Comparison of ENCODE assay signal across 15 cellular contexts in the genomic region with DNA sequence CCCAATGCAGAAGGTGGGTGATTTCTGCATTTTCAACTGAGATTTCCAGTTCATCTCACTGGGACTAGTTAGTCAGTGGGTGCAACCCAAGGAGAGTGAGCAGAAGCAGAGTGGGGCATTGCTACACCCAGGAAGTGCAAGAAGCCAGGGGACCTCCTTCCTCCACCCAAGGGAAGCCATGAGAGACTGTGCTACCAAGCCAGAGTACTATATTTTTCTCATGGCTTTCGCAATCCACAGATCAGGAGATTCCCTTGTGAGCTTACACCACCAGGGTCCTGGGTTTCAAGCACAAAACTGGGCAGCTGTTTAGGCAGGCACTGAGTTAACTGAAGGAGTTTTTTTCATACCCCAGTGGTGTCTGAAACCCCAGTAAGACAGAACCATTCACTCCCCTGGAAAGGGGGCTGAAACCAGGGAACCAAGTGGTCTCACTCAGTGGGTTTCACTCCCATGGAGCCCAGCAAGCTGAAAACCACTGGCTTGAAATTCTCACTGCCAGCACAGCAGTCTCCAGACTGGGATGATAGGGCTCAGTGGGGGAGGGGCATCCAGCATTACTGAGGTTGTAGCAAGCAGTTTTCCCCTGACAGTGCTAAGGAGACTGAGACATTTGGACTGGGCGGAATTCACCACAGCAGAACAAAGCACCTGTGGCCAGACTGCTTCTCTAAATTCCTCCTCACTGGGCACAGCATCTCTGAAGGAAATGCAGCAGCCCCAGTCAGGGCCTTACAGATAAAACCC.
"Had no signal": no experiment of that assay in that cellular context is flagged by ENCODE, and none has a peak within 500 bp of the region (broad histone marks: within the 10 kb centered on the region; RNA-seq: fewer than 3 reads in every experiment).

No MANE protein-coding gene starts in this region.

- H3K4me1 Mint-ChIP-seq: activated naive CD8-positive, alpha-beta T cell treated with anti-CD3 and anti-CD28 coated beads for 36 hours; activated T-helper 17 cell treated with anti-CD3 and anti-CD28 coated beads, Interleukin-2, amount 50 U/mL, for 72 hours; naive B cell; neural crest cell; T-helper 17 cell had no signal

- H3K36me3 Mint-ChIP-seq: activated naive CD8-positive, alpha-beta T cell treated with anti-CD3 and anti-CD28 coated beads for 36 hours; naive B cell had no signal

- H3K27ac ChIP-seq: lower lobe of right lung, thoracic aorta, upper lobe of left lung had no signal

- H3K27me3 Mint-ChIP-seq: activated naive CD8-positive, alpha-beta T cell treated with anti-CD3 and anti-CD28 coated beads for 36 hours; activated T-helper 17 cell treated with anti-CD3 and anti-CD28 coated beads, Interleukin-2, amount 50 U/mL, for 72 hours; naive B cell; T-helper 17 cell had no signal

- DNase-seq: activated CD4-positive, CD25-positive, alpha-beta regulatory T cell treated with anti-CD3 and anti-CD28 coated beads, Interleukin-2, amount 50 U/mL, for 72 hours; activated naive CD8-positive, alpha-beta T cell treated with anti-CD3 and anti-CD28 coated beads for 36 hours; activated T-cell treated with anti-CD3 and anti-CD28 coated beads, Interleukin-2, amount 50 U/mL, for 1 hour; cortex of kidney; lower lobe of right lung; naive B cell; stimulated activated CD4-positive, alpha-beta T cell treated with anti-CD3 and anti-CD28 coated beads, Interleukin-4, amount 100 ng/mL, for 1 hour; stimulated activated naive CD4-positive, alpha-beta T cell; SW 1271; T-helper 17 cell; upper lobe of left lung had no signal

- H3K4me3 Mint-ChIP-seq: activated naive CD8-positive, alpha-beta T cell treated with anti-CD3 and anti-CD28 coated beads for 36 hours; activated T-helper 17 cell treated with anti-CD3 and anti-CD28 coated beads, Interleukin-2, amount 50 U/mL, for 72 hours; naive B cell; neural crest cell; T-helper 17 cell had no signal

- ATAC-seq: activated T-helper 17 cell treated with anti-CD3 and anti-CD28 coated beads, Interleukin-2, amount 50 U/mL, for 72 hours; left lobe of liver; lower lobe of right lung; T-helper 17 cell had no signal

- H3K4me3 ChIP-seq: lower lobe of right lung, thoracic aorta, upper lobe of left lung had no signal

- H3K4me1 ChIP-seq: lower lobe of right lung, upper lobe of left lung had no signal

- H3K27ac Mint-ChIP-seq: activated naive CD8-positive, alpha-beta T cell treated with anti-CD3 and anti-CD28 coated beads for 36 hours; activated T-helper 17 cell treated with anti-CD3 and anti-CD28 coated beads, Interleukin-2, amount 50 U/mL, for 72 hours; naive B cell; T-helper 17 cell had no signal

- H3K36me3 ChIP-seq: lower lobe of right lung, thoracic aorta, upper lobe of left lung had no signal

- H3K27me3 ChIP-seq: upper lobe of left lung had no signal

- H3K9me3 ChIP-seq: thoracic aorta, upper lobe of left lung had no signal
